17 cellular contexts compared by ENCODE assay signal in the genomic region with DNA sequence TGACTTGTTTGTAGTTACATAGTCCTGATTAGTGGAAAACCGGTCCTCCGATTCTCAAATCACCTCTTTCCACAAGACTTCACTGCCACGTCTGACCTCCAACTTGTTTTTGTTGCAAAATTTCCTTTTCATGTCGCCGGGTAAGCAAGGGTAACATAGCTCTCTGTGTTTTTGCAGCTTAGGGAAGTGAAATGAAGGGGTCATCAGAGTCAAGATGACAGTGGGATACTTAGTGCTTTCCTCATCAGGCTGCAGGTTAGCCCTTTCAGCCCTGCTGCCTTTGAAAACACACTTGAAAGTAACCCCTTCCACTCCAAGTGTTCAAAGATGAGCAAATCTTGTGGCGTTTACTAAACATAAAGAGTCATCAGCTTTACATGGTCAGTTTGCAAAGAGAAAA.
DNase-seq lines count a peak whose midpoint lies in the region; ATAC-seq, FAIRE-seq and TF ChIP-seq lines count a peak whose summit lies in the region.
"Had no signal": no experiment of that assay in that cellular context is flagged by ENCODE, and none has a peak within 500 bp of the region (broad histone marks: within the 10 kb centered on the region; RNA-seq: fewer than 3 reads in every experiment).

No MANE protein-coding gene starts in this region.

- peaks cover 10% of the 10 kb centered on the region for H3K4me1 ChIP-seq in A549
- no peaks in the 10 kb centered on the region for H3K4me1 ChIP-seq in mesenchymal stem cell (ENCODE audit: control insufficient read depth, insufficient read depth, low read depth, low read length)
- H3K4me1 ChIP-seq in neuronal stem cell (ENCODE audit: control insufficient read depth in 2 of 2, insufficient read depth in 1 of 2, low read depth in 1 of 2, low read length in 2 of 2), result peaks cover 0 to 15% of the 10 kb centered on the region in 2 donors
- H3K4me1 ChIP-seq in gastrocnemius medialis, result no peaks in the 10 kb centered on the region
- H3K4me1 ChIP-seq: BE2C, Caco-2, SJSA1 had no signal

- TF ChIP-seq POLR2A in A549 (IDR thresholded peaks at IDR 0.05; ENCODE audit: low read length) (no peak), gastrocnemius medialis (IDR thresholded peaks at IDR 0.05) (no peak)

- TF ChIP-seq CTCF in A549 (IDR thresholded peaks at IDR 0.05) (no peak), choroid plexus epithelial cell (conservative IDR thresholded peaks at IDR 0.05; ENCODE audit: low read depth, low read length) (no peak), gastrocnemius medialis (IDR thresholded peaks at IDR 0.05 in 4 of 5, conservative IDR thresholded peaks at IDR 0.05 in 1 of 5) (no peak)

- H2BK120ac ChIP-seq in mesenchymal stem cell (ENCODE audit: low read depth, low read length), result no peak overlapping the region
- H2BK120ac ChIP-seq in neuronal stem cell (ENCODE audit: low read depth, low read length), result no peak overlapping the region

- H2AFZ ChIP-seq in mesenchymal stem cell (ENCODE audit: low read depth, low read length) (no peak overlapping the region), neuronal stem cell (ENCODE audit: low read length) (no peak overlapping the region)

- no peak overlapping the region for H2BK5ac ChIP-seq in mesenchymal stem cell (ENCODE audit: low read depth, low read length, poor library complexity, severe bottlenecking)
- no peak overlapping the region for H2BK5ac ChIP-seq in neuronal stem cell (ENCODE audit: low read length)

- H2AK5ac ChIP-seq in mesenchymal stem cell (ENCODE audit: low read length, severe bottlenecking) (no peak overlapping the region), neuronal stem cell (ENCODE audit: low read depth, low read length) (no peak overlapping the region)

- in situ Hi-C loops in gastrocnemius medialis (cut with MboI; ENCODE audit: low sequenced_read_pairs in 4 of 4), result no loop called here

- H3K18ac ChIP-seq in mesenchymal stem cell (ENCODE audit: low read depth in 1 of 2, low read length in 2 of 2), result no peak overlapping the region
- no peak overlapping the region for H3K18ac ChIP-seq in neuronal stem cell (ENCODE audit: low read length)

- H3K4me3 ChIP-seq in A549 (no peak overlapping the region), choroid plexus epithelial cell (ENCODE audit: low read depth, low read length) (peak overlapping the region; percentile 35), mesenchymal stem cell (ENCODE audit: insufficient read depth in 1 of 2, low read depth in 1 of 2, low read length in 2 of 2) (no peak overlapping the region), neuronal stem cell (ENCODE audit: low read length in 2 of 2) (no peak overlapping the region), gastrocnemius medialis (no peak overlapping the region), H7 (ENCODE audit: insufficient read depth, low read depth, low read length) (no peak overlapping the region)
- H3K4me3 ChIP-seq: SJSA1 had no signal

- H3K23ac ChIP-seq in mesenchymal stem cell (ENCODE audit: low read length in 2 of 2) (no peak overlapping the region), neuronal stem cell (ENCODE audit: low read depth, low read length, poor library complexity) (no peak overlapping the region)

- no peak for TF ChIP-seq EP300 in A549 (IDR thresholded peaks at IDR 0.05)

- H3K4me2 ChIP-seq in A549 (0 out of 3 replicates have a peak overlapping the region, but pooled peaks have one; percentile 19), mesenchymal stem cell (ENCODE audit: low read length, poor library complexity, severe bottlenecking) (peak overlapping the region; percentile 35), neuronal stem cell (ENCODE audit: insufficient read depth, low read length, poor library complexity, severe bottlenecking) (no peak overlapping the region)

- no peak overlapping the region for H3K4ac ChIP-seq in mesenchymal stem cell (ENCODE audit: low read depth in 1 of 2, low read length in 2 of 2)
- no peak overlapping the region for H3K4ac ChIP-seq in neuronal stem cell (ENCODE audit: low read length)

- no peak overlapping the region for H3K27ac ChIP-seq in A549
- no peak overlapping the region for H3K27ac ChIP-seq in mesenchymal stem cell (ENCODE audit: low read length, poor library complexity, severe bottlenecking)
- H3K27ac ChIP-seq in neuronal stem cell (replicated peaks; ENCODE audit: low read length), result no peak overlapping the region
- H3K27ac ChIP-seq in gastrocnemius medialis, result no peak overlapping the region
- H3K27ac ChIP-seq: SJSA1 had no signal

- no peak for TF ChIP-seq RAD21 in A549 (conservative IDR thresholded peaks at IDR 0.05 in 1 of 2, IDR thresholded peaks at IDR 0.05 in 1 of 2)

- 47% methylated on average over 6 of the region's 6 CpGs for WGBS in A549 (ENCODE audit: missing lambda C conversion rate)
- 87% methylated on average over 5 of the region's 6 CpGs for WGBS in mesenchymal stem cell
- no CpG with 5 or more reads among the region's 6 CpGs for WGBS in neuronal stem cell (ENCODE audit: extremely low coverage in 2 of 2, insufficient read length in 2 of 2, insufficient replicate concordance in 1 of 2), 2 donors

- DNase-seq in A549 (ENCODE audit: low read depth in 1 of 2, low spot score in 1 of 2) (no peak), choroid plexus epithelial cell (ENCODE audit: low read depth) (no peak), mesenchymal stem cell (no peak), neuronal stem cell (ENCODE audit: low spot score) (peak; percentile 6), gastrocnemius medialis (no peak), LoVo (ENCODE audit: low spot score) (no peak), H7 (no peak)
- DNase-seq: BE2C; Caco-2; CD4-positive, CD25-positive, alpha-beta regulatory T cell; KBM-7; NCI-H1417; NCI-H187 treated with DMSO at 0.1 percent for 48 hours; NCI-H226; NCI-H524 treated with DMSO at 0.1 percent for 48 hours had no signal

- intact Hi-C loops in gastrocnemius medialis (cut with DNase I; ENCODE audit: low total_unique reads), result no loop called here

- POLR2A ChIA-PET in A549 (lab: Yijun Ruan, JAX), result no interaction called here

- H3K14ac ChIP-seq in mesenchymal stem cell (ENCODE audit: low read length in 2 of 2) (no peak overlapping the region), neuronal stem cell (ENCODE audit: low read length) (no peak overlapping the region)

- no peaks in the 10 kb centered on the region for H3K79me1 ChIP-seq in mesenchymal stem cell (replicated peaks; ENCODE audit: low read length, poor library complexity, severe bottlenecking)
- no peaks in the 10 kb centered on the region for H3K79me1 ChIP-seq in neuronal stem cell (ENCODE audit: low read depth, low read length)

- ATAC-seq in A549 (no peak), gastrocnemius medialis (no peak), HG03469 (IDR thresholded peaks at IDR 0.05; ENCODE audit: unreplicated experiment) (no peak)

- H4K8ac ChIP-seq in mesenchymal stem cell (ENCODE audit: low read length), result no peak overlapping the region
- no peak overlapping the region for H4K8ac ChIP-seq in neuronal stem cell (ENCODE audit: low read depth, low read length)

- no peak overlapping the region for H3K9ac ChIP-seq in mesenchymal stem cell (ENCODE audit: low read length)
- no peak overlapping the region for H3K9ac ChIP-seq in neuronal stem cell (ENCODE audit: low read depth, low read length, poor library complexity)

- H2BK15ac ChIP-seq in mesenchymal stem cell (ENCODE audit: low read depth, poor library complexity, severe bottlenecking), result no peak overlapping the region
- H2BK15ac ChIP-seq in neuronal stem cell (ENCODE audit: low read length), result no peak overlapping the region

- H3K9me3 ChIP-seq in A549 (no peaks in the 10 kb centered on the region), mesenchymal stem cell (ENCODE audit: control insufficient read depth, low read length) (peaks cover 4% of the 10 kb centered on the region), neuronal stem cell (replicated peaks in 1 of 2; ENCODE audit: control insufficient read depth in 2 of 2, insufficient read depth in 1 of 2, low read depth in 1 of 2, low read length in 2 of 2) (peaks cover 0 to 6% of the 10 kb centered on the region in 2 donors), gastrocnemius medialis (no peaks in the 10 kb centered on the region)
- H3K9me3 ChIP-seq: BE2C, Caco-2, SJSA1 had no signal

- CTCF ChIA-PET in A549 (lab: Yijun Ruan, JAX), result no interaction called here

- H3K27me3 ChIP-seq in mesenchymal stem cell (ENCODE audit: control insufficient read depth in 1 of 2, insufficient read depth in 1 of 2, low read length in 2 of 2), result no peaks in the 10 kb centered on the region
- no peaks in the 10 kb centered on the region for H3K27me3 ChIP-seq in neuronal stem cell (ENCODE audit: control insufficient read depth in 3 of 3, insufficient read depth in 3 of 3, low read depth in 1 of 3, low read length in 3 of 3)
- no peaks in the 10 kb centered on the region for H3K27me3 ChIP-seq in gastrocnemius medialis
- H3K27me3 ChIP-seq in H7 (ENCODE audit: control insufficient read depth, insufficient read depth, low read length), result no peaks in the 10 kb centered on the region
- H3K27me3 ChIP-seq: BE2C, SJSA1 had no signal

- H4K91ac ChIP-seq in mesenchymal stem cell (ENCODE audit: low read length), result no peak overlapping the region
- no peak overlapping the region for H4K91ac ChIP-seq in neuronal stem cell (ENCODE audit: low read depth, low read length, poor library complexity)

- H3K36me3 ChIP-seq in mesenchymal stem cell (ENCODE audit: control insufficient read depth in 1 of 2, insufficient read depth in 2 of 2, low read depth in 1 of 2, low read length in 2 of 2) (no peaks in the 10 kb centered on the region), neuronal stem cell (replicated peaks in 1 of 2; ENCODE audit: control insufficient read depth in 2 of 2, insufficient read depth in 2 of 2, low read length in 2 of 2) (no peaks in the 10 kb centered on the region), gastrocnemius medialis (no peaks in the 10 kb centered on the region), H7 (replicated peaks; ENCODE audit: control insufficient read depth, insufficient read depth, low read length) (no peaks in the 10 kb centered on the region)
- H3K36me3 ChIP-seq: BE2C, SJSA1 had no signal

- H2BK12ac ChIP-seq in mesenchymal stem cell (ENCODE audit: low read length in 2 of 2) (no peak overlapping the region), neuronal stem cell (ENCODE audit: low read length) (no peak overlapping the region)

- FAIRE-seq in A549 (lab: Jason Lieb, UNC), result no peak

TF ChIP-seq in A549, 52 proteins besides CTCF, POLR2A, EP300 and RAD21 (continues in another document):
- TF ChIP-seq FOSL2 (IDR thresholded peaks at IDR 0.05) (no peak), FOSL2 (CRISPR knock-in tag; IDR thresholded peaks at IDR 0.05) (no peak), CBX2 (IDR thresholded peaks at IDR 0.05; ENCODE audit: borderline replicate concordance, low read depth) (no peak), HOXB13 (CRISPR knock-in tag; IDR thresholded peaks at IDR 0.05; ENCODE audit: low read depth) (no peak), RNF2 (IDR thresholded peaks at IDR 0.05; ENCODE audit: borderline replicate concordance, low read depth) (no peak), CHD4 (IDR thresholded peaks at IDR 0.05; ENCODE audit: borderline replicate concordance) (no peak), CEBPB (IDR thresholded peaks at IDR 0.05) (no peak), JUNB (IDR thresholded peaks at IDR 0.05) (no peak), HEYL (CRISPR knock-in tag; IDR thresholded peaks at IDR 0.05) (no peak), EHF (CRISPR knock-in tag; IDR thresholded peaks at IDR 0.05) (no peak)
